ENCODE assay signal across 3 cellular contexts in genomic region chr2:44535376-44535775, GRCh38.
TF ChIP-seq lines count a peak whose summit lies in the region.

No MANE protein-coding gene starts in this region.

TF ChIP-seq in GM23338, 12 proteins besides CTCF, POLR2A, EP300 and RAD21 (continues in another document):
- no peak for TF ChIP-seq JUNB (IDR thresholded peaks at IDR 0.05; ENCODE audit: unreplicated experiment)
- no peak for TF ChIP-seq EZH2phosphoT487 (IDR thresholded peaks at IDR 0.05; ENCODE audit: unreplicated experiment)
- TF ChIP-seq ZNF114 (CRISPR knock-in tag; IDR thresholded peaks at IDR 0.05): no peak
- TF ChIP-seq STAT1 (IDR thresholded peaks at IDR 0.05; ENCODE audit: unreplicated experiment): no peak
- no peak for TF ChIP-seq ZNF462 (CRISPR knock-in tag; IDR thresholded peaks at IDR 0.05)
- TF ChIP-seq NANOG (IDR thresholded peaks at IDR 0.05; ENCODE audit: borderline replicate concordance): no peak
- no peak for TF ChIP-seq CREB1 (CRISPR knock-in tag; IDR thresholded peaks at IDR 0.05; ENCODE audit: low read depth)
- TF ChIP-seq POLR2AphosphoS5 (IDR thresholded peaks at IDR 0.05; ENCODE audit: low read depth): no peak

TF ChIP-seq in IMR-90, 13 proteins besides CTCF, POLR2A, EP300 and RAD21:
- no peak for TF ChIP-seq MAZ (IDR thresholded peaks at IDR 0.05; ENCODE audit: borderline replicate concordance, low read depth, low read length)
- TF ChIP-seq CEBPB (IDR thresholded peaks at IDR 0.05; ENCODE audit: low read depth, low read length): peak; percentile 62; the same call in 1 of the 2 replicates
- no peak for TF ChIP-seq MXI1 (IDR thresholded peaks at IDR 0.05; ENCODE audit: borderline replicate concordance, low read depth, low read length)

TF ChIP-seq in K562, 482 proteins besides CTCF, POLR2A, EP300 and RAD21:
- TF ChIP-seq CEBPG (CRISPR knock-in tag; IDR thresholded peaks at IDR 0.05): no peak
- TF ChIP-seq CEBPG (tag; conservative IDR thresholded peaks at IDR 0.05 in 1 of 2, IDR thresholded peaks at IDR 0.05 in 1 of 2): peak; percentile 35 to 58; a peak in 2 of 4 replicates
- peak; percentile 52 for TF ChIP-seq CEBPB (tag; IDR thresholded peaks at IDR 0.05)
- no peak for TF ChIP-seq PHB (CRISPR knock-in tag; IDR thresholded peaks at IDR 0.05)
- no peak for TF ChIP-seq ZNF274 (IDR thresholded peaks at IDR 0.05; ENCODE audit: borderline replicate concordance, low read depth, low read length)
- no peak for TF ChIP-seq NR2C2 (CRISPR knock-in tag; IDR thresholded peaks at IDR 0.05)
- no peak for TF ChIP-seq NR2C2 (tag; IDR thresholded peaks at IDR 0.05)
